Comparison of ENCODE assay signal across 20 cellular contexts in genomic region chr6:135583256-135583758, GRCh38.
DNase-seq lines count a peak whose midpoint lies in the region; ATAC-seq and TF ChIP-seq lines count a peak whose summit lies in the region.
"Had no signal": no experiment of that assay in that cellular context is flagged by ENCODE, and none has a peak within 500 bp of the region (broad histone marks: within the 10 kb centered on the region; RNA-seq: fewer than 3 reads in every experiment).

No MANE protein-coding gene starts in this region.

- peak; percentile 63 to 75 for ATAC-seq in activated T-cell treated with anti-CD3 and anti-CD28 coated beads, Interleukin-2, amount 50 U/mL, for 72 hours (replicated peaks in 1 of 2)
- ATAC-seq in stimulated activated naive CD8-positive, alpha-beta T cell treated with anti-CD3 and anti-CD28 coated beads, Interleukin-15, amount 100 ng/mL, for 72 hours, result peak; percentile 39
- no peak for ATAC-seq in HG03457 (IDR thresholded peaks at IDR 0.05; ENCODE audit: unreplicated experiment)
- ATAC-seq: right lobe of liver had no signal

- POLR2A ChIA-PET in PC-9 (lab: Charles Lee; ENCODE audit: unreplicated experiment), result no interaction called here

- peak overlapping the region; percentile 35 to 50 for H3K4me3 Mint-ChIP-seq in activated T-cell treated with anti-CD3 and anti-CD28 coated beads, Interleukin-2, amount 50 U/mL, for 72 hours
- H3K4me3 Mint-ChIP-seq in stimulated activated naive CD8-positive, alpha-beta T cell treated with anti-CD3 and anti-CD28 coated beads, Interleukin-15, amount 100 ng/mL, for 72 hours, result no peak overlapping the region
- H3K4me3 Mint-ChIP-seq: activated CD4-positive, alpha-beta memory T cell treated with anti-CD3 and anti-CD28 coated beads for 36 hours had no signal

- BruUV-seq in PC-9 (replicated peaks; lab: Mats Ljungman, UMichigan), result no TSS peak

- no peaks in the 10 kb centered on the region for H3K79me2 ChIP-seq in PC-9 (ENCODE audit: low read depth)

- H3K4me3 ChIP-seq in PC-9 (no peak overlapping the region), epithelial cell of esophagus (ENCODE audit: low read length) (no peak overlapping the region)
- H3K4me3 ChIP-seq: right lobe of liver had no signal

- no peaks in the 10 kb centered on the region for H4K20me1 ChIP-seq in PC-9 (ENCODE audit: insufficient read depth)

- H3K9me2 ChIP-seq in PC-9 (ENCODE audit: insufficient read depth), result no peaks in the 10 kb centered on the region

- no peak for TF ChIP-seq CTCF in PC-9 (conservative IDR thresholded peaks at IDR 0.05)
- TF ChIP-seq CTCF in epithelial cell of esophagus (IDR thresholded peaks at IDR 0.05; ENCODE audit: insufficient read depth, low read depth, low read length, missing control alignments), result no peak

- no peaks in the 10 kb centered on the region for H3K9me3 ChIP-seq in PC-9 (ENCODE audit: insufficient read depth, low read depth)
- H3K9me3 ChIP-seq: right lobe of liver had no signal

- H3K27me3 Mint-ChIP-seq in activated T-cell treated with anti-CD3 and anti-CD28 coated beads, Interleukin-2, amount 50 U/mL, for 72 hours (ENCODE audit: low read depth), result no peaks in the 10 kb centered on the region
- H3K27me3 Mint-ChIP-seq in stimulated activated naive CD8-positive, alpha-beta T cell treated with anti-CD3 and anti-CD28 coated beads, Interleukin-15, amount 100 ng/mL, for 72 hours, result no peaks in the 10 kb centered on the region
- H3K27me3 Mint-ChIP-seq: activated CD4-positive, alpha-beta memory T cell treated with anti-CD3 and anti-CD28 coated beads for 36 hours had no signal

- no peaks in the 10 kb centered on the region for H3K4me1 ChIP-seq in PC-9 (replicated peaks; ENCODE audit: insufficient read depth)
- H3K4me1 ChIP-seq: right lobe of liver had no signal

- DNase-seq in activated T-cell treated with anti-CD3 and anti-CD28 coated beads, Interleukin-2, amount 50 U/mL, for 72 hours, result no peak
- no peak for DNase-seq in activated T-cell treated with anti-CD3 and anti-CD28 coated beads, Interleukin-2, amount 50 U/mL, for 1 hour
- DNase-seq in PC-9 (no peak), epithelial cell of esophagus (ENCODE audit: low read depth) (peak; percentile 36), NCI-H1105 treated with DMSO at 0.1 percent for 48 hours (lab: John Stamatoyannopoulos, UW) (no peak), NCI-H2171 treated with DMSO at 0.1 percent for 48 hours (lab: John Stamatoyannopoulos, UW) (no peak)
- no peak for DNase-seq in stimulated activated naive CD8-positive, alpha-beta T cell treated with anti-CD3 and anti-CD28 coated beads, Interleukin-15, amount 100 ng/mL, for 72 hours
- DNase-seq: activated CD4-positive, alpha-beta memory T cell treated with anti-CD3 and anti-CD28 coated beads for 36 hours; activated effector memory CD4-positive, alpha-beta T cell treated with anti-CD3 and anti-CD28 coated beads, Interleukin-2, amount 50 U/mL, for 16 hours; AML-193; Calu3; GDM1; NCI-H1092; NCI-H2107; OCI-M1; right lobe of liver; stimulated activated CD4-positive, alpha-beta T cell treated with anti-CD3 and anti-CD28 coated beads, Interleukin-1b, Interleukin-23, amount 100 ng/mL, for 48 hours; substantia nigra had no signal

- H3K27ac Mint-ChIP-seq in activated T-cell treated with anti-CD3 and anti-CD28 coated beads, Interleukin-2, amount 50 U/mL, for 72 hours, result peak overlapping the region; percentile 22
- H3K27ac Mint-ChIP-seq in stimulated activated naive CD8-positive, alpha-beta T cell treated with anti-CD3 and anti-CD28 coated beads, Interleukin-15, amount 100 ng/mL, for 72 hours, result no peak overlapping the region
- H3K27ac Mint-ChIP-seq: activated CD4-positive, alpha-beta memory T cell treated with anti-CD3 and anti-CD28 coated beads for 36 hours had no signal

- peaks cover 5 to 18% of the 10 kb centered on the region in 2 donors for H3K36me3 Mint-ChIP-seq in activated T-cell treated with anti-CD3 and anti-CD28 coated beads, Interleukin-2, amount 50 U/mL, for 72 hours (ENCODE audit: insufficient read depth in 2 of 2)
- H3K36me3 Mint-ChIP-seq: activated CD4-positive, alpha-beta memory T cell treated with anti-CD3 and anti-CD28 coated beads for 36 hours had no signal

- H2AFZ ChIP-seq in PC-9, result peak overlapping the region; percentile 48; the same call in 1 of the 2 replicates

- H3K27me3 ChIP-seq in PC-9 (ENCODE audit: insufficient read depth, low read depth), result no peaks in the 10 kb centered on the region
- H3K27me3 ChIP-seq: right lobe of liver had no signal

- intact Hi-C loops in PC-9 (cut with micrococcal nuclease; ENCODE audit: unreplicated experiment), result no loop called here

- H3K27ac ChIP-seq in PC-9, result no peak overlapping the region
- H3K27ac ChIP-seq: epithelial cell of prostate, right lobe of liver had no signal

- peaks cover 60% of the 10 kb centered on the region for H3K4me1 Mint-ChIP-seq in activated T-cell treated with anti-CD3 and anti-CD28 coated beads, Interleukin-2, amount 50 U/mL, for 72 hours (ENCODE audit: low read depth)
- peaks cover 66% of the 10 kb centered on the region for H3K4me1 Mint-ChIP-seq in stimulated activated naive CD8-positive, alpha-beta T cell treated with anti-CD3 and anti-CD28 coated beads, Interleukin-15, amount 100 ng/mL, for 72 hours

- no peaks in the 10 kb centered on the region for H3K36me3 ChIP-seq in PC-9 (ENCODE audit: low read depth)
- H3K36me3 ChIP-seq: right lobe of liver had no signal

- peaks cover 5 to 7% of the 10 kb centered on the region in 2 donors for H3K9me3 Mint-ChIP-seq in activated T-cell treated with anti-CD3 and anti-CD28 coated beads, Interleukin-2, amount 50 U/mL, for 72 hours
- peaks cover 4 to 13% of the 10 kb centered on the region in 2 donors for H3K9me3 Mint-ChIP-seq in stimulated activated naive CD8-positive, alpha-beta T cell treated with anti-CD3 and anti-CD28 coated beads, Interleukin-15, amount 100 ng/mL, for 72 hours

- CTCF ChIA-PET in PC-9 (lab: Charles Lee), result no interaction called here

- H3K4me2 ChIP-seq in PC-9, result no peak overlapping the region

- no peaks in the 10 kb centered on the region for H3F3A ChIP-seq in PC-9 (ENCODE audit: insufficient read depth, low read depth)

Comparison
In these comparisons a context has a peak if more than half of its experiments do, and no peak if none do; other contexts are left out.
1. H3K4me3 Mint-ChIP-seq: peak in activated T-cell treated with anti-CD3 and anti-CD28 coated beads, Interleukin-2, amount 50 U/mL, for 72 hours (2 of 2); none in stimulated activated naive CD8-positive, alpha-beta T cell treated with anti-CD3 and anti-CD28 coated beads, Interleukin-15, amount 100 ng/mL, for 72 hours (0 of 2).